21 cellular contexts compared by ENCODE assay signal in the genomic region with DNA sequence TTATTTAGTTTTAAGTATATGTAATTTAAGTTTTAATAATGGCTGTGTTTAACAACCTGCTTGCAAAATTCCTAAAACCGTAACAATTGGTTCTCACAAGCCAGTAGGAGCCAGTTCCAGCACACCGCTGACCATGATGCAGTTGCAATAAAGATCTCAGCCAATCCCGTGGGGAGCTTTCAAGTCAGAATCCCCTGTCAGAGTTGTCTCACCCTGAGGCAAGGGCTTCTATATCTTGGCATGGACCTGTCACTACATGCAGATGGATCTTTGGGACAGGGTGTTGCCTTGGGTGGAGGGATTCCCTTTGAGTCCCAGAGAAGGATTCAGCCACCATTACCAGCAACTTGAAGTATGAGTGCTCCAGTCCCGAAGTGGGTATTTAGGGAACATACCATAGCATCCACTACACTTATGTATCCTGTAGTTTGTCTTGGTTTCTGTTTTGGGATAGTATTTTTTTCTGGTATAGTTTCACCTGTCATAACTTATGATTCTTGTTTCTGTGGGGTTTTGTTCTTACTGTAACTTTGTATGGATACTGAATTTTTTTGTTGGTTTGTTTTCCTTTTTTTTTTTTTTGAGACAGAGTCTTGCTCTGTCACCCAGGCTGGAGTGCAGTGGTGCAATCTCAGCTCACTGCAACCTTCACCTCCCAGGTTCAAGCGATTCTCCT. TPM values are rescaled to one million over a fixed set of nuclear protein-coding genes. Genes with fewer than 3 reads are reported as not detected.
A peak's percentile ranks its signal among the peaks of the same experiment; 100 is the strongest.
DNase-seq lines count a peak whose midpoint lies in the region; ATAC-seq, FAIRE-seq and TF ChIP-seq lines count a peak whose summit lies in the region.
"Had no signal": no experiment of that assay in that cellular context is flagged by ENCODE, and none has a peak within 500 bp of the region (broad histone marks: within the 10 kb centered on the region; RNA-seq: fewer than 3 reads in every experiment).

No MANE protein-coding gene starts in this region.

- H3K27ac ChIP-seq in breast epithelium (no peak overlapping the region), mammary epithelial cell (ENCODE audit: insufficient read depth, low read depth, low read length) (no peak overlapping the region)
- H3K27ac ChIP-seq: C4-2B, HL-60 had no signal

- H3K4me3 Mint-ChIP-seq in MCF 10A (ENCODE audit: unreplicated experiment), result no peak overlapping the region

- H3K9me3 Mint-ChIP-seq in MCF 10A (ENCODE audit: unreplicated experiment), result no peaks in the 10 kb centered on the region

- intact Hi-C loops in MCF 10A (cut with micrococcal nuclease) (loop anchor here (5.0 kb wide), 1 partner anchor 236 kb away; no protein-coding TSS in a partner anchor), breast epithelium (cut with DNase I; ENCODE audit: low total_unique reads) (no loop called here), mammary epithelial cell (cut with micrococcal nuclease) (loop anchor here (5.0 kb wide), 2 partner anchors 111 to 126 kb away; no protein-coding TSS in a partner anchor)

- FAIRE-seq in GM19239 (lab: Jason Lieb, UNC), result no peak
- FAIRE-seq: A549, K562 had no signal

- H4K20me1 ChIP-seq in mammary epithelial cell (ENCODE audit: insufficient read depth, low read length), result no peaks in the 10 kb centered on the region

- H3K4me3 ChIP-seq in breast epithelium (no peak overlapping the region), mammary epithelial cell (replicated peaks in 1 of 3; ENCODE audit: insufficient read depth in 1 of 3, low read depth in 2 of 3, low read length in 3 of 3) (no peak overlapping the region)
- H3K4me3 ChIP-seq: A549, K562, SJSA1 had no signal

- ATAC-seq in GM19324 (IDR thresholded peaks at IDR 0.05; ENCODE audit: low FRiP score, unreplicated experiment), result no peak
- ATAC-seq: A549, K562 had no signal

- POLR2A ChIA-PET in MCF 10A (lab: Yijun Ruan, JAX), result interaction anchor here (0.6 to 4.4 kb wide), 4 partner anchors 30 to 134 kb away, joined by 3 to 24 read pairs (median 6); a partner anchor contains a TSS

- no peaks in the 10 kb centered on the region for H3K36me3 Mint-ChIP-seq in MCF 10A (ENCODE audit: insufficient read depth, unreplicated experiment)

- in situ Hi-C loops in mammary epithelial cell (cut with MboI; ENCODE audit: low sequenced_read_pairs in 2 of 2), result loop anchor here (25.0 kb wide), 2 partner anchors 101 to 226 kb away; a partner anchor contains a TSS

- CTCF ChIA-PET in MCF 10A (lab: Yijun Ruan, JAX) (interaction anchor here (0.6 to 3.1 kb wide), 8 partner anchors 10 to 140 kb away, joined by 3 to 14 read pairs (median 6); no protein-coding TSS in a partner anchor), mammary epithelial cell (lab: Charles Lee; ENCODE audit: low non-redundant PET) (no interaction called here)

- no peaks in the 10 kb centered on the region for H3K4me1 ChIP-seq in breast epithelium
- H3K4me1 ChIP-seq in mammary epithelial cell (ENCODE audit: insufficient read depth, low read length), result peaks cover 7% of the 10 kb centered on the region

- 88% methylated on average over 5 of the region's 5 CpGs for WGBS in mammary epithelial cell (ENCODE audit: low coverage, missing lambda C conversion rate)

- peaks cover 5% of the 10 kb centered on the region for H3K4me1 Mint-ChIP-seq in MCF 10A (ENCODE audit: insufficient read depth, unreplicated experiment)

- H3K27ac Mint-ChIP-seq in MCF 10A (ENCODE audit: low read depth, unreplicated experiment), result peak overlapping the region; percentile 57

- no peak for TF ChIP-seq POLR2A in breast epithelium (IDR thresholded peaks at IDR 0.05)

- no TSS peak for BruUV-seq in MCF 10A (replicated peaks; lab: Mats Ljungman, UMichigan)
- no TSS peak for BruUV-seq in mammary epithelial cell (replicated peaks; lab: Mats Ljungman, UMichigan)

- DNase-seq in MCF 10A (ENCODE audit: unreplicated experiment), result peak; percentile 64
- no peak for DNase-seq in breast epithelium (ENCODE audit: low spot score in 2 of 2)
- peak; percentile 23 for DNase-seq in mammary epithelial cell
- peak; percentile 51 for DNase-seq in islet precursor cell
- no peak for DNase-seq in DMS 273 treated with DMSO at 0.1 percent for 48 hours (lab: John Stamatoyannopoulos, UW)
- DNase-seq in DMS79 treated with DMSO at 0.1 percent for 48 hours (lab: John Stamatoyannopoulos, UW), result no peak
- no peak for DNase-seq in GM19239 (ENCODE audit: insufficient read length, low spot score)
- DNase-seq: EL, H7, MV-4-11, NCI-H1417 treated with DMSO at 0.1 percent for 48 hours, NCI-H2029, NCI-H2171 treated with DMSO at 0.1 percent for 48 hours, NCI-H446 treated with DMSO at 0.1 percent for 48 hours, OCI-M1 had no signal

- H3K27me3 Mint-ChIP-seq in MCF 10A (ENCODE audit: insufficient read depth, unreplicated experiment), result no peaks in the 10 kb centered on the region

- no peak for TF ChIP-seq CTCF in MCF 10A (IDR thresholded peaks at IDR 0.05; ENCODE audit: unreplicated experiment)
- no peak for TF ChIP-seq CTCF in breast epithelium (IDR thresholded peaks at IDR 0.05)
- TF ChIP-seq CTCF in mammary epithelial cell (conservative IDR thresholded peaks at IDR 0.05 in 1 of 2, IDR thresholded peaks at IDR 0.05 in 1 of 2; ENCODE audit: extremely low read depth in 1 of 2, insufficient read depth in 1 of 2, low read depth in 1 of 2, low read length in 2 of 2), result no peak

- no peak overlapping the region for H3K9ac ChIP-seq in mammary epithelial cell (ENCODE audit: insufficient read depth, low read length)

- H2AFZ ChIP-seq in mammary epithelial cell (ENCODE audit: low read depth, low read length), result peak overlapping the region; percentile 52

- no peaks in the 10 kb centered on the region for H3K9me3 ChIP-seq in breast epithelium
- H3K9me3 ChIP-seq in mammary epithelial cell (replicated peaks; ENCODE audit: insufficient read depth, low read length), result no peaks in the 10 kb centered on the region
- H3K9me3 ChIP-seq: A549, SJSA1 had no signal

- dilution Hi-C loops in mammary epithelial cell (cut with HindIII; ENCODE audit: low sequenced_read_pairs), result no loop called here

- H3K36me3 ChIP-seq in breast epithelium (no peaks in the 10 kb centered on the region), mammary epithelial cell (ENCODE audit: insufficient read depth, low read length) (no peaks in the 10 kb centered on the region)
- H3K36me3 ChIP-seq: SJSA1 had no signal

- no peaks in the 10 kb centered on the region for H3K79me2 ChIP-seq in mammary epithelial cell (ENCODE audit: insufficient read depth, low read length)

- no peak overlapping the region for H3K4me2 ChIP-seq in mammary epithelial cell (ENCODE audit: insufficient read depth, low read depth, low read length)

- no peaks in the 10 kb centered on the region for H3K27me3 ChIP-seq in breast epithelium
- H3K27me3 ChIP-seq in mammary epithelial cell (ENCODE audit: insufficient read depth, low read length), result no peaks in the 10 kb centered on the region
- H3K27me3 ChIP-seq: SJSA1 had no signal

RNA-seq across cellular contexts. Expression of a gene that starts 30.1 kb away (rescaled TPM):
- total RNA-seq in MCF 10A (2022), result 65.5 and 86.0 TPM in 2 replicates
- total RNA-seq in breast epithelium, result 100 to 1,000 TPM; 128 to 162 (median 156) TPM
- 100 to 1,000 TPM; 398 to 425 TPM for total RNA-seq in mammary epithelial cell
- 167 TPM for polyA plus RNA-seq in mammary epithelial cell
- polyA minus RNA-seq in mammary epithelial cell, result 210 TPM

Comparison
In these comparisons a context has a peak if more than half of its experiments do, and no peak if none do; other contexts are left out.
1. DNase-seq: peak in MCF 10A (single experiment), mammary epithelial cell (single experiment) and islet precursor cell (single experiment); none in breast epithelium (0 of 2), DMS 273 treated with DMSO at 0.1 percent for 48 hours (single experiment), DMS79 treated with DMSO at 0.1 percent for 48 hours (single experiment) and GM19239 (single experiment).